In genomic region chr9:93303806-93304573, GRCh38 we compare ENCODE assay signal across 1 cellular context.
TF ChIP-seq lines count a peak whose summit lies in the region.

No MANE protein-coding gene starts in this region.

TF ChIP-seq in IMR-90, 13 proteins besides CTCF, POLR2A, EP300 and RAD21 (continued from another document):
- TF ChIP-seq RFX5 (IDR thresholded peaks at IDR 0.05; ENCODE audit: low read depth, low read length) (no peak), RCOR1 (IDR thresholded peaks at IDR 0.05; ENCODE audit: insufficient replicate concordance, low read length) (no peak), MAZ (IDR thresholded peaks at IDR 0.05; ENCODE audit: borderline replicate concordance, low read depth, low read length) (no peak), CEBPB (IDR thresholded peaks at IDR 0.05; ENCODE audit: low read depth, low read length) (no peak), SMC3 (IDR thresholded peaks at IDR 0.05; ENCODE audit: low read depth, low read length) (no peak), USF2 (IDR thresholded peaks at IDR 0.05; ENCODE audit: low read depth, low read length) (no peak), NFE2L2 (IDR thresholded peaks at IDR 0.05; ENCODE audit: low read depth, low read length) (no peak), MXI1 (IDR thresholded peaks at IDR 0.05; ENCODE audit: borderline replicate concordance, low read depth, low read length) (no peak)
TF ChIP-seq in IMR-90: peak in this region for 0.
